ENCODE assay signal across 8 cellular contexts in the genomic region with DNA sequence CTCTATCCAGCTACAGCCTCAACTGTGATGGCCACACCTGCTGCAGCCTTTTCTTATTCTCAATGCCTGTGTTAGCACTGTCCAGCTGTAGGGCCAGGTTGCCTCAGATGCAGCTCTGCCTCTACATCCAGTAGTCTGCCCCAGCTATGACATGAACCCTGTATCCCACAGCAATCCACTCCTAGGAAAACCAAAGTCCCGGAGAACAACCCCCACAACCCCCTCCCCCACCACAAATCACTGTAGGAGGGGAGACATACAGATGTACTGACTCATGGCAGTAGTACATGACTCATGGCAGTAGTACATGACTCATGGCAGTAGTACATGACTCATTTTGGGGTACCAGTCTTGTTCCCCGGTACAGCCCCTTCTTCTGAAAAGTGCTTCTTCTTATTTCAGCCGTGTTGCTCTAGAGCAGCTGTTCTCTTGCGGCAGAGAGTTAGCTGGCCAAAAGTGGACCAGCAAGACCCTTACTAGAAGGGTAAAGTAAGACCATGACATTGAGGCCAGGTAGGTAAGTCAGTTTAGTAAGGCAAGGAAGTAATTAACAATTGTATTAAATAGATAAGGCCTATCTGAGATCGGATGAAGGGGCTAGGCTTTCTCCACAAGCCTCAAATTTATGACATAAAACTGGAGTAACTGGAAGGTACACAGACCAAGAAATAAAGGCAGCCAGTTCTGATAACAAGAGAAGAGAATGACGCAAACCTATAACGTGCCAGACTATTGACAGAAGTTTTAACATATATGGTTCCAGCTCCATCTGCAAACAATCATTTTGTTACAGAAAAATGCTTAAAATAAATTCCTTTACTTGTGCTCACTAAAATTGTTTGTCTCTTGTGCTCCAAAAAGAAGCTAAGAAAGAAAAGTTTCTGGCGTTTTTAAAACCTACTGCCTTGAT.
DNase-seq lines count a peak whose midpoint lies in the region; ATAC-seq and TF ChIP-seq lines count a peak whose summit lies in the region.

No MANE protein-coding gene starts in this region.

- peak overlapping the region; percentile 74 for H3K4me3 ChIP-seq in OCI-LY3 (ENCODE audit: low read length)
- no peak overlapping the region for H3K4me3 ChIP-seq in neuronal stem cell (ENCODE audit: low read length in 2 of 2)
- H3K4me3 ChIP-seq in heart left ventricle, result no peak overlapping the region
- H3K4me3 ChIP-seq in A673 (ENCODE audit: low read depth, low read length, poor library complexity, severe bottlenecking), result no peak overlapping the region

- no peak overlapping the region for H4K8ac ChIP-seq in neuronal stem cell (ENCODE audit: low read depth, low read length)

- H2BK12ac ChIP-seq in neuronal stem cell (ENCODE audit: low read length), result no peak overlapping the region

- H3K36me3 ChIP-seq in OCI-LY3 (replicated peaks; ENCODE audit: low read depth, low read length), result peaks cover 7% of the 10 kb centered on the region
- H3K36me3 ChIP-seq in neuronal stem cell (replicated peaks in 1 of 2; ENCODE audit: control insufficient read depth in 2 of 2, insufficient read depth in 2 of 2, low read length in 2 of 2), result no peaks in the 10 kb centered on the region
- no peaks in the 10 kb centered on the region for H3K36me3 ChIP-seq in heart left ventricle
- no peaks in the 10 kb centered on the region for H3K36me3 ChIP-seq in A673 (ENCODE audit: insufficient read depth, low read length, poor library complexity, severe bottlenecking)

- H2AFZ ChIP-seq in OCI-LY3 (ENCODE audit: low read depth, low read length) (peak overlapping the region; percentile 78), neuronal stem cell (ENCODE audit: low read length) (peak overlapping the region; percentile 6)

- TF ChIP-seq CTCF in OCI-LY3 (IDR thresholded peaks at IDR 0.05; ENCODE audit: low read depth, low read length) (no peak), heart left ventricle (IDR thresholded peaks at IDR 0.05) (no peak), A673 (conservative IDR thresholded peaks at IDR 0.05; ENCODE audit: low read depth, low read length) (no peak)

- no peaks in the 10 kb centered on the region for H3K27me3 ChIP-seq in OCI-LY3 (ENCODE audit: low read depth, low read length)
- H3K27me3 ChIP-seq in neuronal stem cell (ENCODE audit: control insufficient read depth in 3 of 3, insufficient read depth in 3 of 3, low read depth in 1 of 3, low read length in 3 of 3), result peaks cover 0 to 3% (median 0%) of the 10 kb centered on the region in 3 experiments
- no peaks in the 10 kb centered on the region for H3K27me3 ChIP-seq in heart left ventricle
- no peaks in the 10 kb centered on the region for H3K27me3 ChIP-seq in A673 (replicated peaks; ENCODE audit: insufficient read depth, low read depth, low read length, poor library complexity)

- ATAC-seq in GM18907 (IDR thresholded peaks at IDR 0.05; ENCODE audit: unreplicated experiment) (peak; percentile 93), HG02610 (IDR thresholded peaks at IDR 0.05; ENCODE audit: unreplicated experiment) (peak; percentile 91), heart left ventricle (no peak)

- DNase-seq in neuronal stem cell (ENCODE audit: low spot score), result no peak
- DNase-seq in DMS114 treated with DMSO at 0.1 percent for 48 hours (lab: John Stamatoyannopoulos, UW; ENCODE audit: unreplicated experiment), result no peak
- no peak for DNase-seq in heart left ventricle
- DNase-seq in COR-L47 (lab: John Stamatoyannopoulos, UW), result no peak
- DNase-seq in A673 (ENCODE audit: low spot score), result no peak

- no CpG with 5 or more reads among the region's 8 CpGs for WGBS in neuronal stem cell (ENCODE audit: extremely low coverage in 2 of 2, insufficient read length in 2 of 2, insufficient replicate concordance in 1 of 2), 2 donors
- whole genome bisulfite sequencing in heart left ventricle, 4 donors, result 62 to 80% (median 71%) methylated on average over 8 of the region's 8 CpGs

- H2BK120ac ChIP-seq in neuronal stem cell (ENCODE audit: low read depth, low read length), result no peak overlapping the region

- H3K9me3 ChIP-seq in OCI-LY3 (ENCODE audit: insufficient read depth, low read length), result 0 out of 2 replicates have a peak, but pooled peaks cover 7% of the 10 kb centered on the region
- no peaks in the 10 kb centered on the region for H3K9me3 ChIP-seq in neuronal stem cell (replicated peaks in 1 of 2; ENCODE audit: control insufficient read depth in 2 of 2, insufficient read depth in 1 of 2, low read depth in 1 of 2, low read length in 2 of 2)
- H3K9me3 ChIP-seq in heart left ventricle, result peaks cover 0 to 10% (median 0%) of the 10 kb centered on the region in 12 donors
- no peaks in the 10 kb centered on the region for H3K9me3 ChIP-seq in A673 (ENCODE audit: low read depth, low read length, poor library complexity, severe bottlenecking)

- H4K20me1 ChIP-seq in OCI-LY3 (ENCODE audit: insufficient read depth, low read length), result no peaks in the 10 kb centered on the region

- H3K23ac ChIP-seq in neuronal stem cell (ENCODE audit: low read depth, low read length, poor library complexity), result no peak overlapping the region

- TF ChIP-seq POLR2A in heart left ventricle (IDR thresholded peaks at IDR 0.05), result no peak

- CTCF ChIA-PET in A673 (lab: Charles Lee), result no interaction called here

- POLR2A ChIA-PET in A673 (lab: Charles Lee; ENCODE audit: low non-redundant PET), result no interaction called here

- H3K4me1 ChIP-seq in OCI-LY3 (ENCODE audit: low read length) (peaks cover 35% of the 10 kb centered on the region), neuronal stem cell (ENCODE audit: control insufficient read depth in 2 of 2, insufficient read depth in 1 of 2, low read depth in 1 of 2, low read length in 2 of 2) (no peaks in the 10 kb centered on the region), heart left ventricle (no peaks in the 10 kb centered on the region), A673 (ENCODE audit: insufficient read depth, low read length, poor library complexity, severe bottlenecking) (no peaks in the 10 kb centered on the region)

- no peaks in the 10 kb centered on the region for H3K79me1 ChIP-seq in neuronal stem cell (ENCODE audit: low read depth, low read length)

- H3K27ac ChIP-seq in OCI-LY3 (ENCODE audit: low read length) (peak overlapping the region; percentile 97), neuronal stem cell (replicated peaks; ENCODE audit: low read length) (no peak overlapping the region), heart left ventricle (no peak overlapping the region), A673 (ENCODE audit: low read depth, low read length, poor library complexity, severe bottlenecking) (no peak overlapping the region)

- no peak overlapping the region for H3K4ac ChIP-seq in neuronal stem cell (ENCODE audit: low read length)

- H3K9ac ChIP-seq in OCI-LY3 (ENCODE audit: low read length) (peak overlapping the region; percentile 82), neuronal stem cell (ENCODE audit: low read depth, low read length, poor library complexity) (no peak overlapping the region)

- no peak overlapping the region for H2AK5ac ChIP-seq in neuronal stem cell (ENCODE audit: low read depth, low read length)

- H4K91ac ChIP-seq in neuronal stem cell (ENCODE audit: low read depth, low read length, poor library complexity), result no peak overlapping the region

- no peak overlapping the region for H2BK5ac ChIP-seq in neuronal stem cell (ENCODE audit: low read length)

- H3K18ac ChIP-seq in neuronal stem cell (ENCODE audit: low read length), result no peak overlapping the region

- H2BK15ac ChIP-seq in neuronal stem cell (ENCODE audit: low read length), result no peak overlapping the region

- no peaks in the 10 kb centered on the region for H3K79me2 ChIP-seq in OCI-LY3 (ENCODE audit: low read length)

- intact Hi-C loops in heart left ventricle (cut with DNase I), result no loop called here
- intact Hi-C loops in A673 (cut with micrococcal nuclease; ENCODE audit: unreplicated experiment), result no loop called here

- H3K14ac ChIP-seq in neuronal stem cell (ENCODE audit: low read length), result no peak overlapping the region

- no TSS peak for BruUV-seq in A673 (replicated peaks; lab: Mats Ljungman, UMichigan)

- peak overlapping the region; percentile 95 for H3K4me2 ChIP-seq in OCI-LY3 (ENCODE audit: low read length)
- H3K4me2 ChIP-seq in neuronal stem cell (ENCODE audit: insufficient read depth, low read length, poor library complexity, severe bottlenecking), result no peak overlapping the region

Comparison
In these comparisons a context has a peak if more than half of its experiments do, and no peak if none do; other contexts are left out.
1. ATAC-seq: peak in GM18907 (single experiment) and HG02610 (single experiment); none in heart left ventricle (0 of 4).